In the genomic region with DNA sequence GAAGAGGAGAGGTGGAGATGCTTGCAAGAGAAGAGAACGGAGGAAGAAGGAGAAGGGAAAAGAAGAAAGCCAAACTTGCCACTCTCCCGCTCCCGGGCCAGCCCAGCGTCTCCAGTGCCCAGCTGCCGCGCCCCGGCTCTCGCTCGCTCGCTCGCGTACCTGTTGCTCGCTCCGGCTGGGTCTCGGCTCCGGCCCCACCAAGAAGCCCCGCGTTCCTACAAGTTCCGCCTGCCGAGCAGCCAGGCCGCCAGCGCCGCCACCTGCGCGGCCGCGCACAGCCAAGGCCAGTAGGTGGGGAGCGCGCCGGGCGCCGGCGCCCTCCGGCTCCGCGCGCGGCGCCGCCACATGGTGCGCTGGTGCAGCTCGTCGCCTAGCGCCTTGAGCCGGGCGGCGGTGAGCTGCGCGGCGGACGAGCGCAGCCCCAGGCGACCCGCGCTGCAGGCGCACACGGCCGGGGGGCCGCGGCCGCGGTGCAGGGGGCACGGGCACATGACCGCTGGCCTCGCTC, we compare ENCODE assay signal across 8 cellular contexts. TPM values are rescaled to one million over a fixed set of nuclear protein-coding genes. Genes with fewer than 3 reads are reported as not detected.
DNase-seq lines count a peak whose midpoint lies in the region; ATAC-seq and TF ChIP-seq lines count a peak whose summit lies in the region.

No MANE protein-coding gene starts in this region.

- no peaks in the 10 kb centered on the region; a peak in 1 of 5 replicates for H3K9me3 Mint-ChIP-seq in H9
- no peaks in the 10 kb centered on the region for H3K9me3 Mint-ChIP-seq in progenitor cell of endocrine pancreas (ENCODE audit: low read depth)

- H3K79me2 ChIP-seq in H9 (ENCODE audit: insufficient read depth, low read length) = no peaks in the 10 kb centered on the region

- H3K56ac ChIP-seq in H9 (ENCODE audit: insufficient read length, low read depth, low read length) = no peak overlapping the region

- no peak overlapping the region for H2BK20ac ChIP-seq in H9 (ENCODE audit: low read depth, low read length, poor library complexity, severe bottlenecking)

- no peak overlapping the region for H4K5ac ChIP-seq in H9 (ENCODE audit: insufficient read length, low read depth, low read length)

- peak overlapping the region; percentile 89 for H3K9ac ChIP-seq in ES-I3 (ENCODE audit: low read depth, low read length)
- no peak overlapping the region for H3K9ac ChIP-seq in H9 (ENCODE audit: extremely low read depth, insufficient read length, low read length)

- no peak overlapping the region for H2AK5ac ChIP-seq in H9 (ENCODE audit: insufficient read length, low read length)

- no peaks in the 10 kb centered on the region for H3K79me1 ChIP-seq in H9 (ENCODE audit: insufficient read depth, low read depth, low read length, poor library complexity, severe bottlenecking)

- H3K27me3 Mint-ChIP-seq in H9 (ENCODE audit: low read depth) = peaks cover 96% of the 10 kb centered on the region
- H3K27me3 Mint-ChIP-seq in progenitor cell of endocrine pancreas = peaks cover 68% of the 10 kb centered on the region

- H3K36me3 ChIP-seq in ES-I3 (ENCODE audit: insufficient read depth, low read length) = no peaks in the 10 kb centered on the region

- H2BK15ac ChIP-seq in H9 (ENCODE audit: low read depth, low read length) = no peak overlapping the region

- H3K23ac ChIP-seq in H9 (ENCODE audit: insufficient read length, low read depth, low read length) = no peak overlapping the region

- no peak overlapping the region for H3K4ac ChIP-seq in H9 (ENCODE audit: low read depth, low read length)

- no peak overlapping the region for H4K91ac ChIP-seq in H9 (ENCODE audit: insufficient read length, low read depth, low read length)

- 0 out of 2 replicates have a peak overlapping the region, but pooled peaks have one; percentile 11 for H3K14ac ChIP-seq in H9 (ENCODE audit: insufficient read depth, low read length)

- H3K36me3 Mint-ChIP-seq in H9 (ENCODE audit: insufficient read depth in 1 of 3, low read depth in 3 of 3) (no peaks in the 10 kb centered on the region; a peak in 1 of 7 replicates), progenitor cell of endocrine pancreas (ENCODE audit: insufficient read depth) (no peaks in the 10 kb centered on the region)

- H3K4me2 ChIP-seq in H9 (ENCODE audit: insufficient read depth, insufficient read length, low read length) = peak overlapping the region; percentile 59

- peaks cover 22% of the 10 kb centered on the region for H3K23me2 ChIP-seq in H9 (ENCODE audit: insufficient read length, low read depth, low read length, poor library complexity, severe bottlenecking)

- H3K4me3 Mint-ChIP-seq in H9 (peak overlapping the region; percentile 73 to 90), progenitor cell of endocrine pancreas (ENCODE audit: low read depth) (peak overlapping the region; percentile 86)

- H3K4me1 Mint-ChIP-seq in H9 = peaks cover 41 to 48% of the 10 kb centered on the region in 2 experiments
- H3K4me1 Mint-ChIP-seq in progenitor cell of endocrine pancreas (ENCODE audit: low read depth) = peaks cover 31% of the 10 kb centered on the region

- no CpG with 5 or more reads among the region's 65 CpGs for WGBS in H9 (ENCODE audit: extremely low coverage, insufficient read length, low lambda C conversion rate)

- H2BK12ac ChIP-seq in H9 (ENCODE audit: insufficient read length, low read depth, low read length) = no peak overlapping the region

- no peaks in the 10 kb centered on the region for H4K20me1 ChIP-seq in H9 (ENCODE audit: control insufficient read depth, insufficient read depth, insufficient read length)

- peak; percentile 81 for DNase-seq in H9
- peak; percentile 53 for DNase-seq in NCI-H2171 treated with DMSO at 0.1 percent for 48 hours (lab: John Stamatoyannopoulos, UW)
- DNase-seq in activated CD8-positive, alpha-beta memory T cell treated with anti-CD3 and anti-CD28 coated beads, Interleukin-2, amount 50 U/mL, for 4 hours = peak; percentile 26
- DNase-seq in germinal center (ENCODE audit: low spot score) = peak; percentile 84
- DNase-seq in progenitor cell of endocrine pancreas (ENCODE audit: low spot score, unreplicated experiment) = peak; percentile 61
- DNase-seq in KG1 (lab: John Stamatoyannopoulos, UW) = no peak

- H4K8ac ChIP-seq in H9 (replicated peaks; ENCODE audit: insufficient read length, low read depth, low read length) = no peak overlapping the region

- no peak overlapping the region for H2BK120ac ChIP-seq in H9 (ENCODE audit: low read depth, low read length, poor library complexity, severe bottlenecking)

- no peak overlapping the region for H3K27ac ChIP-seq in H9 (ENCODE audit: insufficient read length, low read depth, low read length)

- H2AFZ ChIP-seq in H9 (ENCODE audit: low read length) = no peak overlapping the region

- H3T11ph ChIP-seq in H9 (ENCODE audit: low read length) = no peak overlapping the region

- H3K4me1 ChIP-seq in ES-I3 (ENCODE audit: insufficient read depth, low read length) (peaks cover 4% of the 10 kb centered on the region; the same call in 1 of the 2 replicates), H9 (ENCODE audit: insufficient read depth, low read length) (no peaks in the 10 kb centered on the region)

- ATAC-seq in GM18870 (IDR thresholded peaks at IDR 0.05; ENCODE audit: unreplicated experiment) = no peak

- H3K27ac Mint-ChIP-seq in H9 (no peak overlapping the region), progenitor cell of endocrine pancreas (peak overlapping the region; percentile 93)

- H3K18ac ChIP-seq in H9 (ENCODE audit: insufficient read length, low read depth, low read length) = no peak overlapping the region

- H2BK5ac ChIP-seq in H9 (ENCODE audit: insufficient read length, low read length) = no peak overlapping the region

- TF ChIP-seq CTCF in H9 (conservative IDR thresholded peaks at IDR 0.05) = no peak; the same call in 2 of the 3 replicates
- TF ChIP-seq CTCF in progenitor cell of endocrine pancreas (IDR thresholded peaks at IDR 0.05; ENCODE audit: unreplicated experiment) = peak; percentile 38

- peaks cover 47% of the 10 kb centered on the region for H3K27me3 ChIP-seq in H9 (ENCODE audit: insufficient read depth, low read length)

- H3K9me3 ChIP-seq in ES-I3 (ENCODE audit: control insufficient read depth, insufficient read depth, low read length) = no peaks in the 10 kb centered on the region
- H3K9me3 ChIP-seq in H9 (ENCODE audit: control insufficient read depth, low read depth, low read length) = no peaks in the 10 kb centered on the region

RNA-seq across cellular contexts. Expression of gene HRK, which starts 0.4 kb away (rescaled TPM):
- 2.5 and 2.6 TPM in 2 replicates for total RNA-seq in H9 (2021)
- 5.5 and 6.9 TPM in 2 replicates for total RNA-seq in progenitor cell of endocrine pancreas

RNA-seq across cellular contexts. Expression of gene FBXW8, which starts 29.9 kb away (rescaled TPM):
- total RNA-seq in H9 (2021) = 14.9 and 15.3 TPM in 2 replicates
- 32.6 and 33.8 TPM in 2 replicates for total RNA-seq in progenitor cell of endocrine pancreas
